Comparison of ENCODE assay signal across 19 cellular contexts in genomic region chr1:25477448-25478034, GRCh38. TPM values are rescaled to one million over a fixed set of nuclear protein-coding genes. Genes with fewer than 3 reads are reported as not detected.
DNase-seq lines count a peak whose midpoint lies in the region; ATAC-seq, FAIRE-seq and TF ChIP-seq lines count a peak whose summit lies in the region.
"Had no signal": no experiment of that assay in that cellular context is flagged by ENCODE, and none has a peak within 500 bp of the region (broad histone marks: within the 10 kb centered on the region; RNA-seq: fewer than 3 reads in every experiment).

No MANE protein-coding gene starts in this region.

- no peaks in the 10 kb centered on the region for H3K27me3 Mint-ChIP-seq in activated T-cell treated with anti-CD3 and anti-CD28 coated beads, Interleukin-2, amount 50 U/mL, for 72 hours (ENCODE audit: low read depth)
- H3K27me3 Mint-ChIP-seq in activated CD4-positive, alpha-beta memory T cell treated with anti-CD3 and anti-CD28 coated beads, Interleukin-2, amount 10 ng/mL, durations not matched to agents 7 days and 5 days: no peaks in the 10 kb centered on the region

- no peak overlapping the region for H4K8ac ChIP-seq in mesenchymal stem cell (ENCODE audit: low read length)

- H2BK15ac ChIP-seq in mesenchymal stem cell (ENCODE audit: low read depth, poor library complexity, severe bottlenecking): no peak overlapping the region

- H3K79me1 ChIP-seq in mesenchymal stem cell (replicated peaks; ENCODE audit: low read length, poor library complexity, severe bottlenecking): peaks cover 29% of the 10 kb centered on the region

- H2BK120ac ChIP-seq in mesenchymal stem cell (ENCODE audit: low read depth, low read length): no peak overlapping the region

- no peak overlapping the region for H3K4ac ChIP-seq in mesenchymal stem cell (ENCODE audit: low read depth in 1 of 2, low read length in 2 of 2)

- no peaks in the 10 kb centered on the region for H3K36me3 ChIP-seq in body of pancreas (replicated peaks in 1 of 2; ENCODE audit: insufficient read depth in 1 of 2, low read depth in 2 of 2)
- H3K36me3 ChIP-seq in mesenchymal stem cell (ENCODE audit: control insufficient read depth in 1 of 2, insufficient read depth in 2 of 2, low read depth in 1 of 2, low read length in 2 of 2): peaks cover 0 to 2% of the 10 kb centered on the region in 2 experiments
- no peaks in the 10 kb centered on the region for H3K36me3 ChIP-seq in suprapubic skin
- H3K36me3 ChIP-seq: SJSA1, transverse colon had no signal

- no peak for FAIRE-seq in H54 (lab: Jason Lieb, UNC)
- FAIRE-seq: A549, H1 had no signal

- no peak overlapping the region for H3K23ac ChIP-seq in mesenchymal stem cell (ENCODE audit: low read length in 2 of 2)

- peak; percentile 39 to 55 for ATAC-seq in activated T-cell treated with anti-CD3 and anti-CD28 coated beads, Interleukin-2, amount 50 U/mL, for 72 hours (replicated peaks in 1 of 2)
- no peak for ATAC-seq in body of pancreas
- ATAC-seq in HG03432 (IDR thresholded peaks at IDR 0.05; ENCODE audit: unreplicated experiment): no peak
- ATAC-seq: A549, right cardiac atrium had no signal

- POLR2A ChIA-PET in activated CD4-positive, alpha-beta memory T cell treated with anti-CD3 and anti-CD28 coated beads, Interleukin-2, amount 10 ng/mL, durations not matched to agents 7 days and 5 days (lab: Charles Lee): no interaction called here

- no peak overlapping the region for H2AK5ac ChIP-seq in mesenchymal stem cell (ENCODE audit: low read length, severe bottlenecking)

- H3K27ac ChIP-seq in body of pancreas (peak overlapping the region; percentile 35 to 64 (median 48)), mesenchymal stem cell (ENCODE audit: low read length, poor library complexity, severe bottlenecking) (peak overlapping the region; percentile 23), suprapubic skin (peak overlapping the region; percentile 38)
- H3K27ac ChIP-seq: A549, SJSA1, transverse colon had no signal

- CTCF ChIA-PET in activated CD4-positive, alpha-beta memory T cell treated with anti-CD3 and anti-CD28 coated beads, Interleukin-2, amount 10 ng/mL, durations not matched to agents 7 days and 5 days (lab: Charles Lee): interaction anchor here (5.2 kb wide), 1 partner anchor 10 kb away, joined by 23 read pairs; no protein-coding TSS in a partner anchor

- H3K4me1 Mint-ChIP-seq in activated T-cell treated with anti-CD3 and anti-CD28 coated beads, Interleukin-2, amount 50 U/mL, for 72 hours (ENCODE audit: low read depth): peaks cover 57% of the 10 kb centered on the region
- peaks cover 25% of the 10 kb centered on the region for H3K4me1 Mint-ChIP-seq in activated CD4-positive, alpha-beta memory T cell treated with anti-CD3 and anti-CD28 coated beads, Interleukin-2, amount 10 ng/mL, durations not matched to agents 7 days and 5 days

- H3K4me2 ChIP-seq in mesenchymal stem cell (ENCODE audit: low read length, poor library complexity, severe bottlenecking): no peak overlapping the region
- H3K4me2 ChIP-seq: A549 had no signal

- H3K27ac Mint-ChIP-seq in activated T-cell treated with anti-CD3 and anti-CD28 coated beads, Interleukin-2, amount 50 U/mL, for 72 hours: no peak overlapping the region
- no peak overlapping the region for H3K27ac Mint-ChIP-seq in activated CD4-positive, alpha-beta memory T cell treated with anti-CD3 and anti-CD28 coated beads, Interleukin-2, amount 10 ng/mL, durations not matched to agents 7 days and 5 days

- H4K91ac ChIP-seq in mesenchymal stem cell (ENCODE audit: low read length): no peak overlapping the region

- H2AFZ ChIP-seq in mesenchymal stem cell (ENCODE audit: low read depth, low read length): no peak overlapping the region

- TF ChIP-seq POLR2A in body of pancreas (IDR thresholded peaks at IDR 0.05): no peak
- no peak for TF ChIP-seq POLR2A in suprapubic skin (IDR thresholded peaks at IDR 0.05)
- no peak for TF ChIP-seq POLR2A in H54 (IDR thresholded peaks at IDR 0.05; ENCODE audit: low read depth, low read length)

- H3K9ac ChIP-seq in mesenchymal stem cell (ENCODE audit: low read length): no peak overlapping the region

- H3K14ac ChIP-seq in mesenchymal stem cell (ENCODE audit: low read length in 2 of 2): no peak overlapping the region

- TF ChIP-seq EP300 in suprapubic skin (IDR thresholded peaks at IDR 0.05): no peak

- H3K27me3 ChIP-seq in body of pancreas (no peaks in the 10 kb centered on the region), mesenchymal stem cell (ENCODE audit: control insufficient read depth in 1 of 2, insufficient read depth in 1 of 2, low read length in 2 of 2) (no peaks in the 10 kb centered on the region), suprapubic skin (no peaks in the 10 kb centered on the region)
- H3K27me3 ChIP-seq: SJSA1, transverse colon had no signal

- H3K18ac ChIP-seq in mesenchymal stem cell (ENCODE audit: low read depth in 1 of 2, low read length in 2 of 2): no peak overlapping the region

- 35 to 43% methylated on average over 1 of the region's 1 CpG for WGBS in body of pancreas, 2 donors
- WGBS in mesenchymal stem cell: 100% methylated on average over 1 of the region's 1 CpG
- WGBS in suprapubic skin: 85% methylated on average over 1 of the region's 1 CpG

- intact Hi-C loops in body of pancreas (cut with DNase I): no loop called here

- DNase-seq in activated T-cell treated with anti-CD3 and anti-CD28 coated beads, Interleukin-2, amount 50 U/mL, for 72 hours: peak in 1 of 2 donors; percentile 10
- no peak for DNase-seq in activated T-cell treated with anti-CD3 and anti-CD28 coated beads for 4 hours
- no peak for DNase-seq in body of pancreas
- DNase-seq in mesenchymal stem cell: no peak
- DNase-seq in suprapubic skin (ENCODE audit: low spot score in 2 of 2): no peak
- no peak for DNase-seq in activated CD4-positive, alpha-beta memory T cell treated with anti-CD3 and anti-CD28 coated beads, Interleukin-2, amount 10 ng/mL, durations not matched to agents 7 days and 5 days
- no peak for DNase-seq in H54 (ENCODE audit: insufficient read length, low spot score)
- DNase-seq: activated gamma-delta T cell treated with Interleukin-2 at 50 U/mL for 16 hours; NCI-H1694 treated with DMSO at 0.1 percent for 48 hours; nephron progenitor cell; right cardiac atrium; stimulated activated CD4-positive, alpha-beta T cell treated with anti-CD3 and anti-CD28 coated beads, Interleukin-1b, Interleukin-23, amount 100 ng/mL, for 48 hours; transverse colon had no signal

- H2BK12ac ChIP-seq in mesenchymal stem cell (ENCODE audit: low read length in 2 of 2): no peak overlapping the region

- no peak overlapping the region for H3K4me3 Mint-ChIP-seq in activated T-cell treated with anti-CD3 and anti-CD28 coated beads, Interleukin-2, amount 50 U/mL, for 72 hours
- H3K4me3 Mint-ChIP-seq in activated CD4-positive, alpha-beta memory T cell treated with anti-CD3 and anti-CD28 coated beads, Interleukin-2, amount 10 ng/mL, durations not matched to agents 7 days and 5 days: no peak overlapping the region
- H3K4me3 Mint-ChIP-seq: nephron progenitor cell had no signal

- H3K4me3 ChIP-seq in body of pancreas (no peak overlapping the region), mesenchymal stem cell (ENCODE audit: insufficient read depth in 1 of 2, low read depth in 1 of 2, low read length in 2 of 2) (no peak overlapping the region), suprapubic skin (no peak overlapping the region)
- H3K4me3 ChIP-seq: A549, lung, SJSA1, transverse colon had no signal

- H3K4me1 ChIP-seq in body of pancreas: peaks cover 49% of the 10 kb centered on the region
- H3K4me1 ChIP-seq in mesenchymal stem cell (ENCODE audit: control insufficient read depth, insufficient read depth, low read depth, low read length): peaks cover 3% of the 10 kb centered on the region
- peaks cover 44% of the 10 kb centered on the region for H3K4me1 ChIP-seq in suprapubic skin
- H3K4me1 ChIP-seq: A549, SJSA1 had no signal

- no peaks in the 10 kb centered on the region for H3K9me3 Mint-ChIP-seq in activated T-cell treated with anti-CD3 and anti-CD28 coated beads, Interleukin-2, amount 50 U/mL, for 72 hours
- no peaks in the 10 kb centered on the region for H3K9me3 Mint-ChIP-seq in activated CD4-positive, alpha-beta memory T cell treated with anti-CD3 and anti-CD28 coated beads, Interleukin-2, amount 10 ng/mL, durations not matched to agents 7 days and 5 days
- H3K9me3 Mint-ChIP-seq: nephron progenitor cell had no signal

- TF ChIP-seq CTCF in body of pancreas (IDR thresholded peaks at IDR 0.05): no peak
- no peak for TF ChIP-seq CTCF in suprapubic skin (IDR thresholded peaks at IDR 0.05)

- H3K9me3 ChIP-seq in body of pancreas: no peaks in the 10 kb centered on the region
- no peaks in the 10 kb centered on the region for H3K9me3 ChIP-seq in mesenchymal stem cell (ENCODE audit: control insufficient read depth, low read length)
- H3K9me3 ChIP-seq in suprapubic skin: no peaks in the 10 kb centered on the region
- H3K9me3 ChIP-seq: A549, SJSA1, transverse colon had no signal

- no peak overlapping the region for H2BK5ac ChIP-seq in mesenchymal stem cell (ENCODE audit: low read depth, low read length, poor library complexity, severe bottlenecking)

- H3K36me3 Mint-ChIP-seq in activated T-cell treated with anti-CD3 and anti-CD28 coated beads, Interleukin-2, amount 50 U/mL, for 72 hours (ENCODE audit: insufficient read depth in 2 of 2): peaks cover 0 to 3% of the 10 kb centered on the region in 2 donors
- H3K36me3 Mint-ChIP-seq in activated CD4-positive, alpha-beta memory T cell treated with anti-CD3 and anti-CD28 coated beads, Interleukin-2, amount 10 ng/mL, durations not matched to agents 7 days and 5 days (ENCODE audit: low read depth): peaks cover 3% of the 10 kb centered on the region

RNA-seq across cellular contexts. Expression of gene MACO1, which starts 46.8 kb away (rescaled TPM):
- 10 to 100 TPM; 22.6 to 26.3 TPM for total RNA-seq in activated T-cell treated with anti-CD3 and anti-CD28 coated beads, Interleukin-2, amount 50 U/mL, for 72 hours
- total RNA-seq in body of pancreas (10 to 100 TPM; 21.3 to 23.4 TPM), suprapubic skin (10 to 100 TPM; 13.2 to 22.0 (median 16.0) TPM)
- polyA plus RNA-seq in mesenchymal stem cell (2013, experiment 1 of 2): 24.4 TPM
- 23.0 TPM for polyA plus RNA-seq in mesenchymal stem cell (2013, experiment 2 of 2)
- 10 to 100 TPM; 15.8 to 16.3 TPM for total RNA-seq in activated CD4-positive, alpha-beta memory T cell treated with anti-CD3 and anti-CD28 coated beads, Interleukin-2, amount 10 ng/mL, durations not matched to agents 7 days and 5 days

RNA-seq across cellular contexts. Expression of gene RHCE, which starts 56.9 kb away (rescaled TPM):
- under 1 TPM in 1 of 2 donors, not detected in 1; 0.72 TPM for total RNA-seq in activated T-cell treated with anti-CD3 and anti-CD28 coated beads, Interleukin-2, amount 50 U/mL, for 72 hours
- total RNA-seq in body of pancreas: under 1 TPM in 1 of 2 donors, not detected in 1; 0.26 TPM
- 0.30 TPM for polyA plus RNA-seq in mesenchymal stem cell (2013, experiment 1 of 2)
- 0.47 TPM for polyA plus RNA-seq in mesenchymal stem cell (2013, experiment 2 of 2)
- total RNA-seq in suprapubic skin: 1 to 10 TPM in 1 of 4 donors, under 1 TPM in 2, not detected in 1; 0.34 to 1.1 (median 0.56) TPM
- under 1 TPM in 1 of 2 experiments, not detected in 1; 0.50 TPM for total RNA-seq in activated CD4-positive, alpha-beta memory T cell treated with anti-CD3 and anti-CD28 coated beads, Interleukin-2, amount 10 ng/mL, durations not matched to agents 7 days and 5 days
- total RNA-seq: NCI-H460, transverse colon had no signal

Comparison
In these comparisons a context has a peak if more than half of its experiments do, and no peak if none do; other contexts are left out.
1. ATAC-seq: peak in activated T-cell treated with anti-CD3 and anti-CD28 coated beads, Interleukin-2, amount 50 U/mL, for 72 hours (2 of 2); none in body of pancreas (single experiment) and HG03432 (single experiment).
2. Peak in every context shown above with its lines, with median percentiles within 50 percentile points of each other: H3K27ac ChIP-seq.